25 cellular contexts compared by ENCODE assay signal in genomic region chr2:2758793-2759367, GRCh38.
DNase-seq lines count a peak whose midpoint lies in the region; ATAC-seq, FAIRE-seq and TF ChIP-seq lines count a peak whose summit lies in the region.
"Had no signal": no experiment of that assay in that cellular context is flagged by ENCODE, and none has a peak within 500 bp of the region (broad histone marks: within the 10 kb centered on the region; RNA-seq: fewer than 3 reads in every experiment).

No MANE protein-coding gene starts in this region.

- H3K4me2 ChIP-seq in keratinocyte (ENCODE audit: control insufficient read depth, extremely low read depth, insufficient read depth, low read depth, low read length): no peak overlapping the region
- H3K4me2 ChIP-seq: A549 had no signal

- in situ Hi-C loops in G401 (cut with HindIII; ENCODE audit: low sequenced_read_pairs): no loop called here

- peak; percentile 5 for FAIRE-seq in keratinocyte (lab: Jason Lieb, UNC)
- FAIRE-seq: A549, D721Med, G401.6, GM12892, H54 had no signal

- H3K9me3 ChIP-seq in keratinocyte (ENCODE audit: control insufficient read depth, low read depth, low read length): peaks cover 2% of the 10 kb centered on the region
- H3K9me3 ChIP-seq: BE2C, HAP-1 had no signal

- H4K20me1 ChIP-seq in keratinocyte (ENCODE audit: control insufficient read depth, extremely low read depth, insufficient read depth, low read length): no peaks in the 10 kb centered on the region
- H4K20me1 ChIP-seq: BLaER1 treated with 17β-estradiol and CSF1 and Interleukin-3, amounts not matched to agents 10 nM and 100 nM had no signal

- no peak overlapping the region for H3K9ac ChIP-seq in keratinocyte (ENCODE audit: control insufficient read depth, extremely low read depth, insufficient read depth, low read length)
- H3K9ac ChIP-seq: BLaER1 treated with 17β-estradiol and CSF1 and Interleukin-3, amounts not matched to agents 10 nM and 100 nM had no signal

- H3K27ac ChIP-seq in keratinocyte (ENCODE audit: control insufficient read depth, insufficient read depth, low read length): no peak overlapping the region
- H3K27ac ChIP-seq: A549; BLaER1 treated with 17β-estradiol and CSF1 and Interleukin-3, amounts not matched to agents 10 nM and 100 nM had no signal

- H3K4me3 ChIP-seq in keratinocyte (ENCODE audit: control insufficient read depth in 2 of 3, extremely low read depth in 1 of 3, insufficient read depth in 2 of 3, low read depth in 1 of 3, low read length in 3 of 3): no peak overlapping the region
- H3K4me3 ChIP-seq: A549; BLaER1 treated with 17β-estradiol and CSF1 and Interleukin-3, amounts not matched to agents 10 nM and 100 nM; HAP-1 had no signal

- no peaks in the 10 kb centered on the region for H3K79me2 ChIP-seq in keratinocyte (ENCODE audit: control insufficient read depth, insufficient read depth, low read length)

- no peaks in the 10 kb centered on the region for H3K9me1 ChIP-seq in keratinocyte (ENCODE audit: control insufficient read depth, extremely low read depth, insufficient read depth, low read length)

- no peak for ATAC-seq in GM21367 (IDR thresholded peaks at IDR 0.05; ENCODE audit: unreplicated experiment)
- no peak for ATAC-seq in GM21381 (IDR thresholded peaks at IDR 0.05; ENCODE audit: unreplicated experiment)
- ATAC-seq: A549 had no signal

- peaks cover 11% of the 10 kb centered on the region for H3K4me1 ChIP-seq in keratinocyte (ENCODE audit: control insufficient read depth, extremely low read depth, insufficient read depth, low read length)
- H3K4me1 ChIP-seq: A549, BE2C, HAP-1 had no signal

- DNase-seq in G401 (ENCODE audit: low spot score) (peak; percentile 95), cerebellar cortex (ENCODE audit: low spot score) (peak; percentile 94), keratinocyte (ENCODE audit: low read depth, low spot score) (no peak), posterior vena cava (ENCODE audit: low spot score) (peak; percentile 68), NCI-H1105 treated with DMSO at 0.1 percent for 48 hours (lab: John Stamatoyannopoulos, UW) (no peak)
- DNase-seq: 8988T; ACHN; AML-193; BE2C; CD4-positive, alpha-beta T cell; CD8-positive, alpha-beta memory T cell; DMS 273 treated with DMSO at 0.1 percent for 48 hours; DMS53; DMS79 treated with DMSO at 0.1 percent for 48 hours; GOT3; HFFc6 had no signal

- no peaks in the 10 kb centered on the region for H3K27me3 ChIP-seq in keratinocyte (ENCODE audit: control insufficient read depth, extremely low read depth, insufficient read depth, low read length)
- H3K27me3 ChIP-seq: BE2C; BLaER1 treated with 17β-estradiol and CSF1 and Interleukin-3, amounts not matched to agents 10 nM and 100 nM had no signal

- dilution Hi-C loops in keratinocyte (cut with MboI; ENCODE audit: extremely low pct_ligation_motif_present, low sequenced_read_pairs): no loop called here

- TF ChIP-seq CTCF in keratinocyte (optimal IDR thresholded peaks at IDR 0.05 in 1 of 3, IDR thresholded peaks at IDR 0.05 in 1 of 3, conservative IDR thresholded peaks at IDR 0.05 in 1 of 3; ENCODE audit: extremely low read depth in 1 of 3, insufficient read depth in 2 of 3, low read length in 3 of 3): no peak

- no peaks in the 10 kb centered on the region for H3K36me3 ChIP-seq in keratinocyte (ENCODE audit: control insufficient read depth in 2 of 2, extremely low read depth in 1 of 2, insufficient read depth in 2 of 2, low read length in 2 of 2)
- H3K36me3 ChIP-seq: BE2C; BLaER1 treated with 17β-estradiol and CSF1 and Interleukin-3, amounts not matched to agents 10 nM and 100 nM; HAP-1 had no signal

- intact Hi-C loops in posterior vena cava (cut with DNase I): no loop called here

- H2AFZ ChIP-seq in keratinocyte (ENCODE audit: control insufficient read depth, low read length): no peak overlapping the region

Comparison
In these comparisons a context has a peak if more than half of its experiments do, and no peak if none do; other contexts are left out.
1. DNase-seq: peak in G401 (single experiment), cerebellar cortex (single experiment) and posterior vena cava (single experiment); none in keratinocyte (single experiment) and NCI-H1105 treated with DMSO at 0.1 percent for 48 hours (single experiment).